1 cellular context compared by ENCODE assay signal in genomic region chr1:97943354-97943753, GRCh38.
TF ChIP-seq lines count a peak whose summit lies in the region.

No MANE protein-coding gene starts in this region.

TF ChIP-seq in IMR-90, 13 proteins besides CTCF, POLR2A, EP300 and RAD21 (continued from another document):
- TF ChIP-seq, protein P1, sequence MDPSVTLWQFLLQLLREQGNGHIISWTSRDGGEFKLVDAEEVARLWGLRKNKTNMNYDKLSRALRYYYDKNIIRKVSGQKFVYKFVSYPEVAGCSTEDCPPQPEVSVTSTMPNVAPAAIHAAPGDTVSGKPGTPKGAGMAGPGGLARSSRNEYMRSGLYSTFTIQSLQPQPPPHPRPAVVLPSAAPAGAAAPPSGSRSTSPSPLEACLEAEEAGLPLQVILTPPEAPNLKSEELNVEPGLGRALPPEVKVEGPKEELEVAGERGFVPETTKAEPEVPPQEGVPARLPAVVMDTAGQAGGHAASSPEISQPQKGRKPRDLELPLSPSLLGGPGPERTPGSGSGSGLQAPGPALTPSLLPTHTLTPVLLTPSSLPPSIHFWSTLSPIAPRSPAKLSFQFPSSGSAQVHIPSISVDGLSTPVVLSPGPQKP (IDR thresholded peaks at IDR 0.05; ENCODE audit: borderline replicate concordance, low read depth, low read length), result no peak
- TF ChIP-seq RFX5 (IDR thresholded peaks at IDR 0.05; ENCODE audit: low read depth, low read length), result no peak
- no peak for TF ChIP-seq MAFK (IDR thresholded peaks at IDR 0.05; ENCODE audit: low read depth, low read length)
- TF ChIP-seq NFE2L2 (IDR thresholded peaks at IDR 0.05; ENCODE audit: low read depth, low read length), result no peak
